Comparison of ENCODE assay signal across 16 cellular contexts in the genomic region with DNA sequence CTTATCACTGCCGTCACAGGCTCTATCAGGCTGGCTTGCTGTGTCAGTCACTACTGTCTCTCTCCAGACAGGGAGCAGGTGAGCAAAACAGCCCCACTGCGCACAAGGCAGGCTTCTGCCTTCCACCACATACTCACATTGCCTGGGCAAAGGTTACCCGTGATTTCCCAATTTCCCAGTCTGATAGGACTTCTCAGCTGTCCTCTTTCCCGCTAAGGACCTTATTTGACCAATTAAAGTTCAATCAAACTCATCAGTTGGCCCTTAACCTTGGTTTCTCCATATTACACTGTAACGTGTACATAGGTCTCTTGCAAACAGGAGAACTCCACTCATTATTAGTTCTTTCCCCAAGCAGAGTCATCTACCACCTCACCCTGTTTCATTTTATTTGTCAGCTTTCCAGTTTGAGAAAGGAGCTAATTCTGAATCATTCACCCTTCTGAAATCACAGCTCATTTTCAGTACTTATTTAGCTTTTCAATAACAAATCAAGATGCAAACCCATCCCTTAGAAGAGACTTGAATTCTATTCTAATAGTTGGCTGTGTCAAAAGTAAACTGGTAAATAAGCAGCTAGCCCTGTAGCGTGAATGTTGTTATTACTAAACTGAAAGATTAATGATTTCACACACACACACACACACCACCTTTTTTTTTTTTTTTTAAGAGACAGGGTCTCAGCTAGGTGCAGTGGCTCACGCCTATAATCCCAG.
DNase-seq lines count a peak whose midpoint lies in the region; ATAC-seq and TF ChIP-seq lines count a peak whose summit lies in the region.
"Had no signal": no experiment of that assay in that cellular context is flagged by ENCODE, and none has a peak within 500 bp of the region (broad histone marks: within the 10 kb centered on the region; RNA-seq: fewer than 3 reads in every experiment).

No MANE protein-coding gene starts in this region.

- no peak overlapping the region for H3K4me3 ChIP-seq in adrenal gland
- H3K4me3 ChIP-seq: MG63 had no signal

- H3K27me3 Mint-ChIP-seq in WTC11 (ENCODE audit: low read depth): no peaks in the 10 kb centered on the region
- no peaks in the 10 kb centered on the region for H3K27me3 Mint-ChIP-seq in effector memory CD8-positive, alpha-beta T cell

- POLR2A ChIA-PET in WTC11 (lab: Charles Lee): no interaction called here

- no peak overlapping the region for H3K4me3 Mint-ChIP-seq in WTC11
- H3K4me3 Mint-ChIP-seq in effector memory CD8-positive, alpha-beta T cell: no peak overlapping the region
- H3K4me3 Mint-ChIP-seq in stimulated activated effector memory CD8-positive, alpha-beta T cell treated with anti-CD3 and anti-CD28 coated beads, Interleukin-12 subunit alpha, Interleukin-12 subunit beta, amount 100 ng/mL, for 72 hours: no peak overlapping the region
- H3K4me3 Mint-ChIP-seq: CD14-positive monocyte had no signal

- no peaks in the 10 kb centered on the region for H3K36me3 Mint-ChIP-seq in activated naive CD4-positive, alpha-beta T cell treated with anti-CD3 and anti-CD28 coated beads, Interleukin-2, amount 50 U/mL, for 72 hours
- H3K36me3 Mint-ChIP-seq in WTC11: peaks cover 40% of the 10 kb centered on the region
- peaks cover 98% of the 10 kb centered on the region for H3K36me3 Mint-ChIP-seq in effector memory CD8-positive, alpha-beta T cell (ENCODE audit: insufficient read depth)
- H3K36me3 Mint-ChIP-seq in stimulated activated effector memory CD8-positive, alpha-beta T cell treated with anti-CD3 and anti-CD28 coated beads, Interleukin-12 subunit alpha, Interleukin-12 subunit beta, amount 100 ng/mL, for 72 hours: peaks cover 99% of the 10 kb centered on the region
- H3K36me3 Mint-ChIP-seq: CD14-positive monocyte had no signal

- CTCF ChIA-PET in WTC11 (lab: Charles Lee): no interaction called here

- no peaks in the 10 kb centered on the region for H3K4me1 Mint-ChIP-seq in WTC11
- H3K4me1 Mint-ChIP-seq in effector memory CD8-positive, alpha-beta T cell (ENCODE audit: low read depth in 2 of 2): no peaks in the 10 kb centered on the region
- H3K4me1 Mint-ChIP-seq in stimulated activated effector memory CD8-positive, alpha-beta T cell treated with anti-CD3 and anti-CD28 coated beads, Interleukin-12 subunit alpha, Interleukin-12 subunit beta, amount 100 ng/mL, for 72 hours: peaks cover 16% of the 10 kb centered on the region
- H3K4me1 Mint-ChIP-seq: CD14-positive monocyte had no signal

- intact Hi-C loops in adrenal gland (cut with DNase I): no loop called here

- no peaks in the 10 kb centered on the region for H3K4me1 ChIP-seq in adrenal gland (replicated peaks in 1 of 2)

- H3K27me3 ChIP-seq in adrenal gland: no peaks in the 10 kb centered on the region
- H3K27me3 ChIP-seq: MG63 had no signal

- H3K27ac ChIP-seq in adrenal gland: no peak overlapping the region

- peaks cover 0 to 11% of the 10 kb centered on the region in 2 donors for H3K36me3 ChIP-seq in adrenal gland (replicated peaks in 1 of 2)
- H3K36me3 ChIP-seq: MG63 had no signal

- H3K9me3 Mint-ChIP-seq in activated naive CD4-positive, alpha-beta T cell treated with anti-CD3 and anti-CD28 coated beads, Interleukin-2, amount 50 U/mL, for 72 hours: no peaks in the 10 kb centered on the region
- no peaks in the 10 kb centered on the region for H3K9me3 Mint-ChIP-seq in WTC11
- no peaks in the 10 kb centered on the region for H3K9me3 Mint-ChIP-seq in effector memory CD8-positive, alpha-beta T cell
- H3K9me3 Mint-ChIP-seq in stimulated activated effector memory CD8-positive, alpha-beta T cell treated with anti-CD3 and anti-CD28 coated beads, Interleukin-12 subunit alpha, Interleukin-12 subunit beta, amount 100 ng/mL, for 72 hours: no peaks in the 10 kb centered on the region
- H3K9me3 Mint-ChIP-seq: CD14-positive monocyte had no signal

- no peak for DNase-seq in activated naive CD4-positive, alpha-beta T cell treated with anti-CD3 and anti-CD28 coated beads, Interleukin-2, amount 50 U/mL, for 72 hours (ENCODE audit: low spot score in 2 of 2)
- DNase-seq in activated naive CD4-positive, alpha-beta T cell treated with anti-CD3 and anti-CD28 coated beads, Interleukin-2, amount 50 U/mL, for 16 hours: no peak
- no peak for DNase-seq in WTC11 (ENCODE audit: low spot score)
- no peak for DNase-seq in effector memory CD8-positive, alpha-beta T cell
- DNase-seq in stimulated activated effector memory CD8-positive, alpha-beta T cell treated with anti-CD3 and anti-CD28 coated beads, Interleukin-12 subunit alpha, Interleukin-12 subunit beta, amount 100 ng/mL, for 72 hours (ENCODE audit: low spot score in 2 of 2): peak in 1 of 2 donors; percentile 58
- DNase-seq in adrenal gland: no peak
- DNase-seq: Karpas-422, MG63, NCI-H1105, NCI-H1694, NCI-H510A treated with DMSO at 0.1 percent for 48 hours, NCI-H82 had no signal

- peak overlapping the region in 1 of 2 donors; percentile 47 for H3K27ac Mint-ChIP-seq in activated naive CD4-positive, alpha-beta T cell treated with anti-CD3 and anti-CD28 coated beads, Interleukin-2, amount 50 U/mL, for 72 hours
- H3K27ac Mint-ChIP-seq in WTC11: peak overlapping the region; percentile 57; the same call in 1 of the 2 replicates
- H3K27ac Mint-ChIP-seq in effector memory CD8-positive, alpha-beta T cell: peak overlapping the region; percentile 4 to 23
- no peak overlapping the region for H3K27ac Mint-ChIP-seq in stimulated activated effector memory CD8-positive, alpha-beta T cell treated with anti-CD3 and anti-CD28 coated beads, Interleukin-12 subunit alpha, Interleukin-12 subunit beta, amount 100 ng/mL, for 72 hours
- H3K27ac Mint-ChIP-seq: CD14-positive monocyte had no signal

- ATAC-seq in activated naive CD4-positive, alpha-beta T cell treated with anti-CD3 and anti-CD28 coated beads, Interleukin-2, amount 50 U/mL, for 72 hours: peak; percentile 44 to 80
- ATAC-seq in WTC11: no peak
- no peak for ATAC-seq in effector memory CD8-positive, alpha-beta T cell (replicated peaks)
- ATAC-seq in stimulated activated effector memory CD8-positive, alpha-beta T cell treated with anti-CD3 and anti-CD28 coated beads, Interleukin-12 subunit alpha, Interleukin-12 subunit beta, amount 100 ng/mL, for 72 hours: peak; percentile 88
- no peak for ATAC-seq in HG02981 (IDR thresholded peaks at IDR 0.05; ENCODE audit: unreplicated experiment)
- ATAC-seq in esophagus mucosa: no peak
- ATAC-seq: Right ventricle myocardium inferior had no signal

- WGBS in adrenal gland, 4 donors: 89 to 96% (median 95%) methylated on average over 7 of the region's 7 CpGs

- no peaks in the 10 kb centered on the region for H3K9me3 ChIP-seq in adrenal gland (replicated peaks in 1 of 3)
- H3K9me3 ChIP-seq: MG63 had no signal

- no peak for TF ChIP-seq POLR2A in adrenal gland (IDR thresholded peaks at IDR 0.05)

- TF ChIP-seq CTCF in WTC11 (IDR thresholded peaks at IDR 0.05) (no peak), adrenal gland (IDR thresholded peaks at IDR 0.05) (no peak)

TF ChIP-seq in WTC11, 78 proteins besides CTCF, POLR2A, EP300 and RAD21 (continues in another document):
- TF ChIP-seq NR3C1 (CRISPR knock-in tag; conservative IDR thresholded peaks at IDR 0.05; ENCODE audit: low read depth) (no peak), IRF1 (CRISPR knock-in tag; IDR thresholded peaks at IDR 0.05) (no peak), RELA (CRISPR knock-in tag; IDR thresholded peaks at IDR 0.05; ENCODE audit: borderline replicate concordance) (no peak), TEAD4 (CRISPR knock-in tag; IDR thresholded peaks at IDR 0.05) (no peak), ZNF416 (CRISPR knock-in tag; IDR thresholded peaks at IDR 0.05) (no peak), NFYB (CRISPR knock-in tag; conservative IDR thresholded peaks at IDR 0.05; ENCODE audit: low read depth) (no peak), AR (CRISPR knock-in tag; IDR thresholded peaks at IDR 0.05) (no peak)
- TF ChIP-seq, protein P1, sequence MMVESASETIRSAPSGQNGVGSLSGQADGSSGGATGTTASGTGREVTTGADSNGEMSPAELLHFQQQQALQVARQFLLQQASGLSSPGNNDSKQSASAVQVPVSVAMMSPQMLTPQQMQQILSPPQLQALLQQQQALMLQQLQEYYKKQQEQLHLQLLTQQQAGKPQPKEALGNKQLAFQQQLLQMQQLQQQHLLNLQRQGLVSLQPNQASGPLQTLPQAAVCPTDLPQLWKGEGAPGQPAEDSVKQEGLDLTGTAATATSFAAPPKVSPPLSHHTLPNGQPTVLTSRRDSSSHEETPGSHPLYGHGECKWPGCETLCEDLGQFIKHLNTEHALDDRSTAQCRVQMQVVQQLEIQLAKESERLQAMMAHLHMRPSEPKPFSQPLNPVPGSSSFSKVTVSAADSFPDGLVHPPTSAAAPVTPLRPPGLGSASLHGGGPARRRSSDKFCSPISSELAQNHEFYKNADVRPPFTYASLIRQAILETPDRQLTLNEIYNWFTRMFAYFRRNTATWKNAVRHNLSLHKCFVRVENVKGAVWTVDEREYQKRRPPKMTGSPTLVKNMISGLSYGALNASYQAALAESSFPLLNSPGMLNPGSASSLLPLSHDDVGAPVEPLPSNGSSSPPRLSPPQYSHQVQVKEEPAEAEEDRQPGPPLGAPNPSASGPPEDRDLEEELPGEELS (CRISPR knock-in tag; IDR thresholded peaks at IDR 0.05): no peak

Comparison
In these comparisons a context has a peak if more than half of its experiments do, and no peak if none do; other contexts are left out.
1. ATAC-seq: peak in activated naive CD4-positive, alpha-beta T cell treated with anti-CD3 and anti-CD28 coated beads, Interleukin-2, amount 50 U/mL, for 72 hours (2 of 2) and stimulated activated effector memory CD8-positive, alpha-beta T cell treated with anti-CD3 and anti-CD28 coated beads, Interleukin-12 subunit alpha, Interleukin-12 subunit beta, amount 100 ng/mL, for 72 hours (single experiment); none in WTC11 (single experiment), effector memory CD8-positive, alpha-beta T cell (single experiment), HG02981 (single experiment) and esophagus mucosa (single experiment).